ENCODE assay signal across 8 cellular contexts in genomic region chr1:23801876-23802275, GRCh38. TPM values are rescaled to one million over a fixed set of nuclear protein-coding genes. Genes with fewer than 3 reads are reported as not detected.
DNase-seq lines count a peak whose midpoint lies in the region; ATAC-seq and TF ChIP-seq lines count a peak whose summit lies in the region.

No MANE protein-coding gene starts in this region.

- H4K20me1 ChIP-seq in Karpas-422 (ENCODE audit: insufficient read depth, low read depth, low read length): no peaks in the 10 kb centered on the region

- H3K9me2 ChIP-seq in Karpas-422 (replicated peaks; ENCODE audit: insufficient read depth, low read length): no peaks in the 10 kb centered on the region

- H3K9me3 ChIP-seq in CD4-positive, alpha-beta memory T cell (ENCODE audit: control insufficient read depth in 1 of 2, low read length in 2 of 2): no peaks in the 10 kb centered on the region
- no peaks in the 10 kb centered on the region for H3K9me3 ChIP-seq in Karpas-422 (ENCODE audit: low read length)
- H3K9me3 ChIP-seq in breast epithelium: no peaks in the 10 kb centered on the region

- H3K27ac ChIP-seq in CD4-positive, alpha-beta memory T cell (ENCODE audit: low read depth, low read length): peak overlapping the region; percentile 92
- H3K27ac ChIP-seq in Karpas-422 (ENCODE audit: low read length) (no peak overlapping the region), breast epithelium (peak overlapping the region; percentile 92)

- H3K27me3 Mint-ChIP-seq in CD4-positive, alpha-beta memory T cell: no peaks in the 10 kb centered on the region
- H3K27me3 Mint-ChIP-seq in neural crest cell (ENCODE audit: low read depth): peaks cover 2% of the 10 kb centered on the region

- POLR2A ChIA-PET in CD4-positive, alpha-beta memory T cell (lab: Charles Lee; ENCODE audit: partially characterized antibody): interaction anchor here (1.0 to 5.6 kb wide), 10 partner anchors 9 to 158 kb away, joined by 3 to 70 read pairs (median 9); partner anchors contain the start of genes ELOA, HMGCL, LYPLA2 and PITHD1

- H3K36me3 Mint-ChIP-seq in CD4-positive, alpha-beta memory T cell: peaks cover 5 to 21% of the 10 kb centered on the region in 2 donors
- H3K36me3 Mint-ChIP-seq in neural crest cell (ENCODE audit: low read depth): no peaks in the 10 kb centered on the region

- CTCF ChIA-PET in CD4-positive, alpha-beta memory T cell (lab: Charles Lee; ENCODE audit: partially characterized antibody): interaction anchor here (0.8 to 3.5 kb wide), 9 partner anchors 8 to 67 kb away, joined by 3 to 27 read pairs (median 3); no protein-coding TSS in a partner anchor

- ATAC-seq in HG02973 (IDR thresholded peaks at IDR 0.05; ENCODE audit: unreplicated experiment): no peak

- H3K4me1 ChIP-seq in CD4-positive, alpha-beta memory T cell (ENCODE audit: insufficient read depth, low read length): peaks cover 23% of the 10 kb centered on the region
- H3K4me1 ChIP-seq in Karpas-422 (ENCODE audit: low read length) (peaks cover 22% of the 10 kb centered on the region), breast epithelium (peaks cover 6% of the 10 kb centered on the region in 2 donors)

- H3K4me3 Mint-ChIP-seq in CD4-positive, alpha-beta memory T cell: peak overlapping the region in 7 of 8 donors; percentile 13 to 98 (median 46)
- H3K4me3 Mint-ChIP-seq in neural crest cell: peak overlapping the region; percentile 97

- H3K79me2 ChIP-seq in Karpas-422 (ENCODE audit: low read length): peaks cover 8% of the 10 kb centered on the region; the same call in 1 of the 2 replicates

- peak overlapping the region; percentile 94 for H3K9ac ChIP-seq in Karpas-422 (ENCODE audit: low read length)

- no peak overlapping the region for H2AFZ ChIP-seq in Karpas-422 (ENCODE audit: low read length)

- 51 to 62% methylated on average over 10 of the region's 10 CpGs for whole genome bisulfite sequencing in lower leg skin, 2 donors

- peak overlapping the region; percentile 4 to 94 (median 82) for H3K27ac Mint-ChIP-seq in CD4-positive, alpha-beta memory T cell
- H3K27ac Mint-ChIP-seq in neural crest cell (ENCODE audit: unreplicated experiment): no peak overlapping the region

- H3K27me3 ChIP-seq in CD4-positive, alpha-beta memory T cell (ENCODE audit: insufficient read depth, low read length): no peaks in the 10 kb centered on the region
- H3K27me3 ChIP-seq in Karpas-422 (ENCODE audit: low read length) (no peaks in the 10 kb centered on the region), breast epithelium (no peaks in the 10 kb centered on the region)

- no peak for DNase-seq in CD4-positive, alpha-beta memory T cell
- DNase-seq in Karpas-422 (no peak), breast epithelium (ENCODE audit: low spot score in 2 of 2) (no peak), neural crest cell (ENCODE audit: low read depth, low spot score) (no peak), lower leg skin (ENCODE audit: low spot score in 2 of 2) (no peak), NOMO-1 (lab: John Stamatoyannopoulos, UW; ENCODE audit: unreplicated experiment in 2 of 2) (no peak)
- DNase-seq in activated CD4-positive, CD25-positive, alpha-beta regulatory T cell treated with anti-CD3 and anti-CD28 coated beads, Interleukin-2, amount 50 U/mL, for 72 hours: no peak

- intact Hi-C loops in CD4-positive, alpha-beta memory T cell (cut with micrococcal nuclease): loop anchor here (2.0 to 10.0 kb wide), 2 partner anchors 67 to 153 kb away; partner anchors contain the start of genes FUCA1 and PNRC2
- intact Hi-C loops in breast epithelium (cut with DNase I; ENCODE audit: low total_unique reads) (loop anchor here (1.0 kb wide), 1 partner anchor 24 kb away; the partner anchor contains the start of gene PITHD1), lower leg skin (cut with DNase I; ENCODE audit: low total_unique reads) (no loop called here)

- TF ChIP-seq POLR2A in breast epithelium (IDR thresholded peaks at IDR 0.05) (no peak), lower leg skin (IDR thresholded peaks at IDR 0.05) (no peak)

- H3K9me3 Mint-ChIP-seq in CD4-positive, alpha-beta memory T cell: no peaks in the 10 kb centered on the region
- no peaks in the 10 kb centered on the region for H3K9me3 Mint-ChIP-seq in neural crest cell

- H3K4me2 ChIP-seq in Karpas-422 (ENCODE audit: low read depth, low read length, poor library complexity, severe bottlenecking): peak overlapping the region; percentile 83

- peaks cover 8 to 38% (median 21%) of the 10 kb centered on the region in 4 donors for H3K4me1 Mint-ChIP-seq in CD4-positive, alpha-beta memory T cell
- H3K4me1 Mint-ChIP-seq in neural crest cell: peaks cover 18% of the 10 kb centered on the region

- TF ChIP-seq CTCF in breast epithelium (IDR thresholded peaks at IDR 0.05) (no peak), neural crest cell (conservative IDR thresholded peaks at IDR 0.05) (no peak), lower leg skin (IDR thresholded peaks at IDR 0.05) (no peak)

- no peak overlapping the region for H3K4me3 ChIP-seq in CD4-positive, alpha-beta memory T cell (ENCODE audit: low read length in 2 of 2)
- peak overlapping the region; percentile 94 for H3K4me3 ChIP-seq in Karpas-422 (ENCODE audit: low read length)
- no peak overlapping the region for H3K4me3 ChIP-seq in breast epithelium
- no peak overlapping the region for H3K4me3 ChIP-seq in lower leg skin (ENCODE audit: low read depth, poor library complexity, severe bottlenecking)

- no peaks in the 10 kb centered on the region for H3K36me3 ChIP-seq in CD4-positive, alpha-beta memory T cell (ENCODE audit: insufficient read depth, low read length)
- H3K36me3 ChIP-seq in Karpas-422 (ENCODE audit: insufficient read depth, low read length): no peaks in the 10 kb centered on the region
- H3K36me3 ChIP-seq in breast epithelium: no peaks in the 10 kb centered on the region

RNA-seq across cellular contexts. Expression of gene GALE, which starts 1.3 kb away (rescaled TPM):
- 10 to 100 TPM; 11.2 to 12.0 TPM for total RNA-seq in CD4-positive, alpha-beta memory T cell
- polyA plus RNA-seq in CD4-positive, alpha-beta memory T cell: 10 to 100 TPM; 13.8 to 15.9 TPM
- total RNA-seq in Karpas-422 (2014; rRNA removed; shearing (Covaris generic); ENCODE audit: low replicate concordance): 16.8 and 39.7 TPM in 2 replicates
- total RNA-seq in breast epithelium: 10 to 100 TPM in 2 of 3 donors, 1 to 10 TPM in 1; 9.9 to 31.2 (median 28.2) TPM
- 47.1 and 47.2 TPM in 2 replicates for total RNA-seq in neural crest cell
- total RNA-seq in lower leg skin: 10 to 100 TPM; 12.8 to 39.3 (median 29.5) TPM

RNA-seq across cellular contexts. Expression of gene LYPLA2, which starts 10.9 kb away (rescaled TPM):
- total RNA-seq in CD4-positive, alpha-beta memory T cell: 10 to 100 TPM; 52.6 to 55.8 TPM
- polyA plus RNA-seq in CD4-positive, alpha-beta memory T cell: 100 to 1,000 TPM; 110 to 151 TPM
- 43.1 and 69.8 TPM in 2 replicates for total RNA-seq in Karpas-422 (2014; rRNA removed; shearing (Covaris generic); ENCODE audit: low replicate concordance)
- total RNA-seq in breast epithelium (10 to 100 TPM; 31.8 to 52.8 (median 49.5) TPM), neural crest cell (88.9 and 89.6 TPM in 2 replicates), lower leg skin (10 to 100 TPM; 57.6 to 76.0 (median 66.7) TPM)

RNA-seq across cellular contexts. Expression of gene HMGCL, which starts 23.4 kb away (rescaled TPM):
- total RNA-seq in CD4-positive, alpha-beta memory T cell: 10 to 100 TPM; 36.3 to 38.5 TPM
- 10 to 100 TPM; 27.8 to 32.3 TPM for polyA plus RNA-seq in CD4-positive, alpha-beta memory T cell
- total RNA-seq in Karpas-422 (2014; rRNA removed; shearing (Covaris generic); ENCODE audit: low replicate concordance): 25.6 and 45.2 TPM in 2 replicates
- 10 to 100 TPM; 31.7 to 42.4 (median 39.0) TPM for total RNA-seq in breast epithelium
- 15.6 and 17.4 TPM in 2 replicates for total RNA-seq in neural crest cell
- 10 to 100 TPM; 30.9 to 44.9 (median 36.0) TPM for total RNA-seq in lower leg skin

RNA-seq across cellular contexts. Expression of gene PITHD1, which starts 23.7 kb away (rescaled TPM):
- total RNA-seq in CD4-positive, alpha-beta memory T cell: 10 to 100 TPM; 78.3 to 82.1 TPM
- polyA plus RNA-seq in CD4-positive, alpha-beta memory T cell: 10 to 100 TPM; 65.3 to 82.2 TPM
- 35.6 and 55.7 TPM in 2 replicates for total RNA-seq in Karpas-422 (2014; rRNA removed; shearing (Covaris generic); ENCODE audit: low replicate concordance)
- total RNA-seq in breast epithelium (10 to 100 TPM; 46.9 to 62.8 (median 60.3) TPM), neural crest cell (54.8 and 57.5 TPM in 2 replicates), lower leg skin (100 to 1,000 TPM in 1 of 4 donors, 10 to 100 TPM in 3; 77.0 to 115 (median 85.7) TPM)

RNA-seq across cellular contexts. Expression of gene ELOA, which starts 58.6 kb away (rescaled TPM):
- 10 to 100 TPM; 28.3 to 31.7 TPM for total RNA-seq in CD4-positive, alpha-beta memory T cell
- polyA plus RNA-seq in CD4-positive, alpha-beta memory T cell: 10 to 100 TPM; 17.1 to 32.4 TPM
- total RNA-seq in Karpas-422 (2014; rRNA removed; shearing (Covaris generic); ENCODE audit: low replicate concordance): 14.6 and 16.9 TPM in 2 replicates
- 10 to 100 TPM; 30.3 to 61.9 (median 32.8) TPM for total RNA-seq in breast epithelium
- 43.1 and 45.8 TPM in 2 replicates for total RNA-seq in neural crest cell
- total RNA-seq in lower leg skin: 10 to 100 TPM; 33.6 to 40.4 (median 39.9) TPM
